In the genomic region with DNA sequence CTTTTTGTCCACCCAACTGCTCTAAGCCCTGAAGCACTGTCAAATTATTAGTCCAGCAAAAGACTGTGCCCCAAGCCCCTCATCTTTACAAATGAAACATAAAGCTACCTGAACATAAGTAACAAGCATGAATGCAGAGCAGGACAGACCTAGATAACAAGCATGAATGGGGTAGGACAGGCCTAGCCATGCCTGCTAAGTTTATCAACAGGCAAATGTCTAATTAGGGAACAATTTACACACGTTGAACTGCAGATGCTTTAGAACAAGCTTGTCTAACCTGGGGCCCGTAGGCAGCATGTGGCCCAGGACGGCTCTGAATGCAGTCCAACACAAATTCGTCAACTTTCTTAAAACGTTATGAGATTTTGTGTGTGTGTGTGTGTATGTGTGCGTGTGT, we compare ENCODE assay signal across 18 cellular contexts. TPM values are rescaled to one million over a fixed set of nuclear protein-coding genes. Genes with fewer than 3 reads are reported as not detected.
DNase-seq lines count a peak whose midpoint lies in the region; ATAC-seq, FAIRE-seq and TF ChIP-seq lines count a peak whose summit lies in the region.
"Had no signal": no experiment of that assay in that cellular context is flagged by ENCODE, and none has a peak within 500 bp of the region (broad histone marks: within the 10 kb centered on the region; RNA-seq: fewer than 3 reads in every experiment).

No MANE protein-coding gene starts in this region.

- intact Hi-C loops in HepG2 (cut with micrococcal nuclease; ENCODE audit: unreplicated experiment) (no loop called here), right lobe of liver (cut with DNase I) (no loop called here), body of pancreas (cut with DNase I) (no loop called here)

- H3K27ac ChIP-seq in HepG2 (ENCODE audit: extremely low read length, insufficient read depth, low read length) (no peak overlapping the region), right lobe of liver (no peak overlapping the region), gastroesophageal sphincter (peak overlapping the region; percentile 54 to 73 (median 60)), body of pancreas (no peak overlapping the region)
- H3K27ac ChIP-seq: C4-2B, PC-9 had no signal

- H3K4me3 ChIP-seq in HepG2 (replicated peaks in 1 of 3; ENCODE audit: insufficient read depth in 1 of 3, low read depth in 2 of 3, low read length in 3 of 3) (no peak overlapping the region), right lobe of liver (no peak overlapping the region), gastroesophageal sphincter (peak overlapping the region in 1 of 2 donors; percentile 7), body of pancreas (no peak overlapping the region)
- H3K4me3 ChIP-seq: HAP-1, PC-9 had no signal

- H3K4me1 ChIP-seq in HepG2 (ENCODE audit: insufficient read depth, low read length) (no peaks in the 10 kb centered on the region), right lobe of liver (no peaks in the 10 kb centered on the region), gastroesophageal sphincter (peaks cover 0 to 85% (median 26%) of the 10 kb centered on the region in 3 donors), body of pancreas (no peaks in the 10 kb centered on the region)
- H3K4me1 ChIP-seq: HAP-1 had no signal

- TF ChIP-seq EP300 in HepG2 (IDR thresholded peaks at IDR 0.05; ENCODE audit: low read depth in 2 of 2, low read length in 2 of 2) (no peak), HepG2 (CRISPR knock-in tag; IDR thresholded peaks at IDR 0.05; ENCODE audit: borderline replicate concordance) (no peak), gastroesophageal sphincter (IDR thresholded peaks at IDR 0.05) (no peak)

- H2AFZ ChIP-seq in HepG2 (ENCODE audit: low read length): no peak overlapping the region
- H2AFZ ChIP-seq: PC-9 had no signal

- TF ChIP-seq RAD21 in HepG2 (CRISPR knock-in tag; IDR thresholded peaks at IDR 0.05): no peak

- over 99% methylated on average over 6 of the region's 6 CpGs for WGBS in HepG2 (ENCODE audit: low lambda C conversion rate)
- WGBS in right lobe of liver (ENCODE audit: insufficient coverage, low coverage, low lambda C conversion rate, missing lambda C conversion rate): 82% methylated on average over 2 of the region's 6 CpGs
- 55 to 65% methylated on average over 2 to 5 of the region's 6 CpGs for WGBS in gastroesophageal sphincter (ENCODE audit: low coverage in 1 of 2), 2 donors
- WGBS in body of pancreas, 2 donors: 83 to 90% methylated on average over 6 of the region's 6 CpGs

- DNase-seq in HepG2 (ENCODE audit: low spot score) (no peak), right lobe of liver (no peak), NCI-H526 treated with DMSO at 0.1 percent for 48 hours (lab: John Stamatoyannopoulos, UW) (peak; percentile 11), SKM-1 (lab: John Stamatoyannopoulos, UW; ENCODE audit: unreplicated experiment) (no peak), body of pancreas (no peak), NCI-H69 (lab: John Stamatoyannopoulos, UW) (no peak), GF-D8 (lab: John Stamatoyannopoulos, UW) (no peak)
- DNase-seq: DMS153, EL, NCI-H1092 treated with DMSO at 0.1 percent for 48 hours, NCI-H187, NCI-H446, NCI-H82, PC-9 had no signal

- TF ChIP-seq CTCF in HepG2 (CRISPR knock-in tag; IDR thresholded peaks at IDR 0.05): no peak
- no peak for TF ChIP-seq CTCF in right lobe of liver (IDR thresholded peaks at IDR 0.05)
- TF ChIP-seq CTCF in gastroesophageal sphincter (IDR thresholded peaks at IDR 0.05): no peak
- no peak for TF ChIP-seq CTCF in body of pancreas (IDR thresholded peaks at IDR 0.05)

- ATAC-seq in HepG2 (peak; percentile 27; the same call in 2 of the 3 replicates), right lobe of liver (no peak), gastroesophageal sphincter (no peak), body of pancreas (no peak)

- BruUV-seq in HepG2 (replicated peaks; lab: Mats Ljungman, UMichigan): no TSS peak

- in situ Hi-C loops in HepG2 (cut with HindIII; ENCODE audit: extremely low pct_ligation_motif_present, low pct_unique_long_range_greater_than_20kb): loop anchor here (25.0 kb wide), 1 partner anchor 1511 kb away; no protein-coding TSS in a partner anchor

- no peak for TF ChIP-seq POLR2A in HepG2 (IDR thresholded peaks at IDR 0.05; ENCODE audit: insufficient read depth in 1 of 2, low read depth in 2 of 2, low read length in 2 of 2)
- no peak for TF ChIP-seq POLR2A in right lobe of liver (IDR thresholded peaks at IDR 0.05)
- no peak for TF ChIP-seq POLR2A in gastroesophageal sphincter (IDR thresholded peaks at IDR 0.05)
- no peak for TF ChIP-seq POLR2A in body of pancreas (IDR thresholded peaks at IDR 0.05)

- H4K20me1 ChIP-seq in HepG2 (ENCODE audit: insufficient read depth, low read length): no peaks in the 10 kb centered on the region

- CTCF ChIA-PET in HepG2 (lab: Yijun Ruan, JAX; ENCODE audit: low intra/inter-chr PET ratio, low total read pairs): no interaction called here

- H3K27me3 ChIP-seq in HepG2 (ENCODE audit: control insufficient read depth in 1 of 2, insufficient read depth in 2 of 2, low read length in 2 of 2) (no peaks in the 10 kb centered on the region), right lobe of liver (no peaks in the 10 kb centered on the region), gastroesophageal sphincter (no peaks in the 10 kb centered on the region), body of pancreas (no peaks in the 10 kb centered on the region)

- POLR2A ChIA-PET in HepG2 (lab: Yijun Ruan, JAX): interaction anchor here (2.6 kb wide), 1 partner anchor 66 kb away, joined by 7 read pairs; a partner anchor contains a TSS

- H3K79me2 ChIP-seq in HepG2 (ENCODE audit: insufficient read depth, low read length): peaks cover 11% of the 10 kb centered on the region

- H3K9ac ChIP-seq in HepG2 (ENCODE audit: insufficient read depth, low read depth, low read length): no peak overlapping the region

- H3K36me3 ChIP-seq in HepG2 (replicated peaks in 1 of 2; ENCODE audit: control insufficient read depth in 1 of 2, insufficient read depth in 2 of 2, low read length in 2 of 2): peaks cover 13 to 40% of the 10 kb centered on the region in 2 experiments
- H3K36me3 ChIP-seq in right lobe of liver: peaks cover 0 to 7% (median 2%) of the 10 kb centered on the region in 4 donors
- peaks cover 0 to 48% of the 10 kb centered on the region in 2 donors for H3K36me3 ChIP-seq in gastroesophageal sphincter
- peaks cover 0 to 3% of the 10 kb centered on the region in 2 donors for H3K36me3 ChIP-seq in body of pancreas (replicated peaks in 1 of 2; ENCODE audit: insufficient read depth in 1 of 2, low read depth in 2 of 2)

- H3K9me3 ChIP-seq in HepG2 (ENCODE audit: low read length) (no peaks in the 10 kb centered on the region), right lobe of liver (no peaks in the 10 kb centered on the region), gastroesophageal sphincter (no peaks in the 10 kb centered on the region), body of pancreas (no peaks in the 10 kb centered on the region)
- H3K9me3 ChIP-seq: HAP-1 had no signal

- no peak overlapping the region for H3K4me2 ChIP-seq in HepG2 (ENCODE audit: low read depth, low read length)
- H3K4me2 ChIP-seq: PC-9 had no signal

- FAIRE-seq in HepG2 (lab: Jason Lieb, UNC): no peak
- FAIRE-seq: GM19239 had no signal

TF ChIP-seq in HepG2, 621 proteins besides CTCF, POLR2A, EP300 and RAD21:
- TF ChIP-seq SP2 (CRISPR knock-in tag; IDR thresholded peaks at IDR 0.05): no peak
- 0 out of 2 replicates have a peak, but pooled peaks have one; percentile 21 for TF ChIP-seq NR2C2 (CRISPR knock-in tag; IDR thresholded peaks at IDR 0.05; ENCODE audit: borderline replicate concordance)
TF ChIP-seq in HepG2: peak in this region for 1.

RNA-seq across cellular contexts. Expression of a gene that starts 13.6 kb away (rescaled TPM):
- total RNA-seq in HepG2 (2016; rRNA removed; fragmentation: Illumina TruSeq; extraction: Trizol) (7.1 and 11.4 TPM in 2 replicates), right lobe of liver (1 to 10 TPM; 2.2 to 3.2 (median 3.0) TPM), gastroesophageal sphincter (100 to 1,000 TPM in 1 of 4 donors, 10 to 100 TPM in 3; 47.7 to 102 (median 63.1) TPM), body of pancreas (1 to 10 TPM; 2.0 to 5.4 TPM)
- 2.8 and 3.1 TPM in 2 replicates for total RNA-seq in HepG2 (2016; cell fraction: cytosol; rRNA removed; fragmentation: Illumina TruSeq; extraction: Trizol; ENCODE audit: low read depth)
- total RNA-seq in HepG2 (2016; cell fraction: insoluble cytoplasmic fraction; rRNA removed; fragmentation: Illumina TruSeq; extraction: Trizol): 7.3 and 10.8 TPM in 2 replicates
- 6.1 and 7.4 TPM in 2 replicates for total RNA-seq in HepG2 (2016; cell fraction: membrane; rRNA removed; fragmentation: Illumina TruSeq; extraction: Trizol)
- 12.8 and 13.1 TPM in 2 replicates for total RNA-seq in HepG2 (2016; cell fraction: nucleus; rRNA removed; fragmentation: Illumina TruSeq; extraction: Trizol)
- polyA plus RNA-seq in HepG2 (2011; rRNA removed): 2.8 and 3.2 TPM in 2 replicates
- 0.99 and 2.0 TPM in 2 replicates for polyA plus RNA-seq in HepG2 (2011; cell fraction: cytosol; rRNA removed)
- 2.2 and 2.9 TPM in 2 replicates for polyA plus RNA-seq in HepG2 (2011; cell fraction: nucleus; rRNA removed)
- polyA plus RNA-seq in HepG2 (2012): 5.9 and 6.1 TPM in 2 replicates
- 0.18 and 0.25 TPM in 2 replicates for polyA plus RNA-seq in HepG2 (2016; cell fraction: cytosol; fragmentation: Illumina TruSeq; extraction: Trizol; ENCODE audit: low read depth)
- 8.4 and 9.0 TPM in 2 replicates for polyA plus RNA-seq in HepG2 (2016; cell fraction: insoluble cytoplasmic fraction; fragmentation: Illumina TruSeq; extraction: Trizol; ENCODE audit: low read depth)
- polyA plus RNA-seq in HepG2 (2016; cell fraction: membrane; fragmentation: Illumina TruSeq; extraction: Trizol; ENCODE audit: low read depth): 1.0 and 1.1 TPM in 2 replicates
- polyA plus RNA-seq in HepG2 (2016; cell fraction: nucleus; fragmentation: Illumina TruSeq; extraction: Trizol; ENCODE audit: insufficient read depth, low read depth): 8.4 and 9.2 TPM in 2 replicates
- polyA minus RNA-seq in HepG2 (2011; rRNA and poly(A)+ RNA removed; ENCODE audit: low replicate concordance): 3.9 and 4.3 TPM in 2 replicates
- polyA minus RNA-seq in HepG2 (2011; cell fraction: cytosol; rRNA and poly(A)+ RNA removed): 4.1 and 5.3 TPM in 2 replicates
- 34.2 and 35.8 TPM in 2 replicates for polyA minus RNA-seq in HepG2 (2011; cell fraction: nucleus; rRNA and poly(A)+ RNA removed)

Comparison
In these comparisons a context has a peak if more than half of its experiments do, and no peak if none do; other contexts are left out.
1. H3K27ac ChIP-seq: peak in gastroesophageal sphincter (4 of 4); none in HepG2 (single experiment), right lobe of liver (0 of 3) and body of pancreas (0 of 4).